In the genomic region with DNA sequence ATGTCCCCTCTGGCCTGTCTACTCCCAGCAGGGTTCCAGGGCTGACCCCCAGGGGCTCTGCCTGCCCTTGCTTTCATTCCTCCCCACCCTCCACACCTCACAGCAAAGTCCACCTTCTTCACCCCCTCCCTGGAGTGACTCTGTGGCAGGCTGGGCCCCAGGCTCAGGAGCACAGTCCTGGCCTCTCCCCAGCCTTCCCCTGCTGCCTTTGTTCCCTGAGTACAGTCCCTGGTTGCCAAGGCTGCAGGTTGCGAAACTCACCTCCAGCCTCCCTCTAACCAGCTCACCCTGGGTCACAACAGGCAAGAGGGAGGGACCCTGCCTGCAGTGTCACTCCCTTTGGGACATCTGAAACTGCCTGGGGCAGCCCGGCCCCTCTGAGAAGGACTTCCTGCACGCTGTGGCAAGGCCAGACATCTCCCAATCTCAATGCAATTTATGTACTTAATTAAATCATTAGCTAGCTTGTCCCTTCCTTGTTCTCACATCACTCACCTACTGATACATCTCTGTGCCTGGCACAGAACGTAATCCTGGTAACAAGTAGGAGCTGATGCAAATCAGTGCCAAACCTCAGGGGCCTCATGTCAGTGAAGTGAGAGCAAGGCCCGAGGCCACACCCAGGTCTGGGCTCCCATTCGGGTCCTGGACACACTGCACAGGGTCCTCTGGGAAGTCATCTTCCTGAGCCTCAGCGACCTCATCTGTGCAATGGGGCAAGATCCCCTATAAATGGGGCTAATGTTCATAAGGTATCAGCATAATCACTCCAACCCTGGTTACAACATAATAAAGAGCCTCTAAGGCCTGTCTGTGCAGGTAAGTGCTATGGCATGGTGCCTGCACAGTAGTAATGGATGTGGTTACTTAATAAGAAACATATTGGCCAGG, we compare ENCODE assay signal across 8 cellular contexts. TPM values are rescaled to one million over a fixed set of nuclear protein-coding genes. Genes with fewer than 3 reads are reported as not detected.
DNase-seq lines count a peak whose midpoint lies in the region; ATAC-seq and TF ChIP-seq lines count a peak whose summit lies in the region.

No MANE protein-coding gene starts in this region.

- no peaks in the 10 kb centered on the region for H3K27me3 ChIP-seq in CD8-positive, alpha-beta T cell (ENCODE audit: insufficient read depth, low read length)

- peaks cover 67% of the 10 kb centered on the region for H3K4me1 Mint-ChIP-seq in Calu3 (ENCODE audit: low read depth, unreplicated experiment)
- H3K4me1 Mint-ChIP-seq in osteocyte (ENCODE audit: unreplicated experiment), result peaks cover 8% of the 10 kb centered on the region
- H3K4me1 Mint-ChIP-seq in CD8-positive, alpha-beta T cell (ENCODE audit: low read depth), result peaks cover 3% of the 10 kb centered on the region

- H3K27ac Mint-ChIP-seq in Calu3 (ENCODE audit: unreplicated experiment) (peak overlapping the region; percentile 94), osteocyte (ENCODE audit: unreplicated experiment) (no peak overlapping the region)
- H3K27ac Mint-ChIP-seq in CD8-positive, alpha-beta T cell, result no peak overlapping the region

- no peaks in the 10 kb centered on the region for H3K9me3 Mint-ChIP-seq in Calu3 (ENCODE audit: low read depth, unreplicated experiment)
- H3K9me3 Mint-ChIP-seq in osteocyte (ENCODE audit: unreplicated experiment), result no peaks in the 10 kb centered on the region
- H3K9me3 Mint-ChIP-seq in CD8-positive, alpha-beta T cell, result no peaks in the 10 kb centered on the region

- POLR2A ChIA-PET in CD8-positive, alpha-beta T cell (lab: Charles Lee), result no interaction called here

- intact Hi-C loops in Calu3 (cut with micrococcal nuclease; ENCODE audit: unreplicated experiment), result loop anchor here (2.0 kb wide), 1 partner anchor 46 kb away; a partner anchor contains a TSS
- intact Hi-C loops in CD8-positive, alpha-beta T cell (cut with DNase I, micrococcal nuclease), result no loop called here

- no peak overlapping the region for H3K4me3 ChIP-seq in CD8-positive, alpha-beta T cell (ENCODE audit: low read depth, low read length)

- H3K27me3 Mint-ChIP-seq in Calu3 (ENCODE audit: unreplicated experiment) (no peaks in the 10 kb centered on the region), osteocyte (ENCODE audit: unreplicated experiment) (no peaks in the 10 kb centered on the region)
- H3K27me3 Mint-ChIP-seq in CD8-positive, alpha-beta T cell (ENCODE audit: low read depth), result no peaks in the 10 kb centered on the region

- peak; percentile 91 for DNase-seq in Calu3
- peak; percentile 48 for DNase-seq in RPMI7951 (ENCODE audit: low read depth)
- peak; percentile 62 for DNase-seq in iris pigment epithelial cell (ENCODE audit: low read depth)
- DNase-seq in osteocyte (ENCODE audit: extremely low spot score, unreplicated experiment), result no peak
- DNase-seq in CD8-positive, alpha-beta T cell, result no peak

- no peak overlapping the region for H3K27ac ChIP-seq in CD8-positive, alpha-beta T cell (ENCODE audit: low read depth, low read length)

- ATAC-seq in HG02759 (IDR thresholded peaks at IDR 0.05; ENCODE audit: unreplicated experiment), result peak; percentile 52
- ATAC-seq in HG02840 (IDR thresholded peaks at IDR 0.05; ENCODE audit: low FRiP score, unreplicated experiment), result no peak
- ATAC-seq in CD8-positive, alpha-beta T cell, result no peak
- no peak for ATAC-seq in activated CD4-positive, CD25-positive, alpha-beta regulatory T cell treated with anti-CD3 and anti-CD28 coated beads, Interleukin-2, amount 50 U/mL, for 24 hours

- H3K36me3 Mint-ChIP-seq in Calu3 (ENCODE audit: insufficient read depth, unreplicated experiment) (peaks cover 20% of the 10 kb centered on the region), osteocyte (ENCODE audit: unreplicated experiment) (no peaks in the 10 kb centered on the region)
- peaks cover 39% of the 10 kb centered on the region for H3K36me3 Mint-ChIP-seq in CD8-positive, alpha-beta T cell

- H3K9me3 ChIP-seq in CD8-positive, alpha-beta T cell (ENCODE audit: low read length), result no peaks in the 10 kb centered on the region

- CTCF ChIA-PET in Calu3 (lab: Charles Lee), result interaction anchor here (0.7 to 0.9 kb wide), 2 partner anchors 77 to 1974 kb away, joined by 3 read pairs; no protein-coding TSS in a partner anchor
- CTCF ChIA-PET in CD8-positive, alpha-beta T cell (lab: Charles Lee), result no interaction called here

- BruUV-seq in Calu3 (replicated peaks; lab: Mats Ljungman, UMichigan), result no TSS peak

- H3K4me3 Mint-ChIP-seq in Calu3 (ENCODE audit: low read depth, unreplicated experiment), result peak overlapping the region; percentile 34
- H3K4me3 Mint-ChIP-seq in osteocyte (ENCODE audit: unreplicated experiment), result no peak overlapping the region
- no peak overlapping the region for H3K4me3 Mint-ChIP-seq in CD8-positive, alpha-beta T cell

- TF ChIP-seq CTCF in Calu3 (IDR thresholded peaks at IDR 0.05; ENCODE audit: unreplicated experiment) (no peak), osteocyte (IDR thresholded peaks at IDR 0.05) (no peak)
- TF ChIP-seq CTCF in CD8-positive, alpha-beta T cell (IDR thresholded peaks at IDR 0.05), result no peak

- H3K4me1 ChIP-seq in CD8-positive, alpha-beta T cell (ENCODE audit: insufficient read depth, low read length), result no peaks in the 10 kb centered on the region

- no peaks in the 10 kb centered on the region for H3K36me3 ChIP-seq in CD8-positive, alpha-beta T cell (ENCODE audit: insufficient read depth, low read length)

RNA-seq across cellular contexts. Expression of a gene that starts 27.3 kb away (rescaled TPM):
- total RNA-seq in Calu3 (2022), result 34.1 and 54.0 TPM in 2 replicates
- 11.1 and 15.1 TPM in 2 replicates for total RNA-seq in RPMI7951 (2014; rRNA removed; shearing (Covaris generic))
- 0.48 and 0.76 TPM in 2 replicates for total RNA-seq in osteocyte
- total RNA-seq in CD8-positive, alpha-beta T cell, result 10 to 100 TPM; 22.6 to 23.5 TPM

RNA-seq across cellular contexts. Expression of a gene that starts 46.1 kb away (rescaled TPM):
- total RNA-seq in Calu3 (2022), result 24.3 and 30.6 TPM in 2 replicates
- 1.3 TPM in 2 replicates for total RNA-seq in RPMI7951 (2014; rRNA removed; shearing (Covaris generic))
- total RNA-seq in osteocyte, result 1.6 and 1.8 TPM in 2 replicates
- total RNA-seq in CD8-positive, alpha-beta T cell, result 1 to 10 TPM; 6.4 to 6.7 TPM

Comparison
In these comparisons a context has a peak if more than half of its experiments do, and no peak if none do; other contexts are left out.
1. DNase-seq: peak in Calu3 (single experiment), RPMI7951 (single experiment) and iris pigment epithelial cell (single experiment); none in osteocyte (single experiment) and CD8-positive, alpha-beta T cell (0 of 7).